14 cellular contexts compared by ENCODE assay signal in genomic region chr18:78642561-78643398, GRCh38.
DNase-seq lines count a peak whose midpoint lies in the region; ATAC-seq and TF ChIP-seq lines count a peak whose summit lies in the region.
"Had no signal": no experiment of that assay in that cellular context is flagged by ENCODE, and none has a peak within 500 bp of the region (broad histone marks: within the 10 kb centered on the region; RNA-seq: fewer than 3 reads in every experiment).

No MANE protein-coding gene starts in this region.

- H3K9me3 ChIP-seq in psoas muscle (no peaks in the 10 kb centered on the region), SK-N-SH (no peaks in the 10 kb centered on the region)
- H3K9me3 ChIP-seq: pancreas had no signal

- H3K9ac ChIP-seq in SK-N-SH: no peak overlapping the region

- no peaks in the 10 kb centered on the region for H3F3A ChIP-seq in SK-N-SH (replicated peaks; ENCODE audit: insufficient read depth)

- H2AFZ ChIP-seq in SK-N-SH (ENCODE audit: low read depth): no peak overlapping the region

- no peak overlapping the region for H3K4me2 ChIP-seq in SK-N-SH

- CTCF ChIA-PET in SK-N-SH (lab: Yijun Ruan, JAX): no interaction called here

- TF ChIP-seq CTCF in psoas muscle (IDR thresholded peaks at IDR 0.05) (no peak), SK-N-SH (IDR thresholded peaks at IDR 0.05) (no peak)

- H3K4me1 ChIP-seq in psoas muscle: no peaks in the 10 kb centered on the region
- no peaks in the 10 kb centered on the region for H3K4me1 ChIP-seq in SK-N-SH (ENCODE audit: control insufficient read depth in 1 of 2, insufficient read depth in 2 of 2, low read depth in 1 of 2, low read length in 1 of 2)
- H3K4me1 ChIP-seq: pancreas had no signal

- TF ChIP-seq RAD21 in SK-N-SH (IDR thresholded peaks at IDR 0.05; ENCODE audit: low read length): no peak

- H3K36me3 ChIP-seq in psoas muscle (ENCODE audit: insufficient read depth in 1 of 2, low read depth in 1 of 2) (no peaks in the 10 kb centered on the region), SK-N-SH (replicated peaks in 1 of 2; ENCODE audit: control insufficient read depth in 1 of 2, insufficient read depth in 2 of 2, low read length in 1 of 2) (no peaks in the 10 kb centered on the region)
- H3K36me3 ChIP-seq: pancreas had no signal

- TF ChIP-seq EP300 in SK-N-SH (IDR thresholded peaks at IDR 0.05; ENCODE audit: borderline replicate concordance in 1 of 2, low read depth in 1 of 2, low read length in 1 of 2): no peak

- H3K79me2 ChIP-seq in SK-N-SH (ENCODE audit: insufficient read depth): no peaks in the 10 kb centered on the region

- WGBS in psoas muscle, 3 donors: 33 to 35% (median 35%) methylated on average over 8 of the region's 8 CpGs
- WGBS in SK-N-SH (ENCODE audit: low lambda C conversion rate): 8% methylated on average over 8 of the region's 8 CpGs

- no peak for ATAC-seq in psoas muscle
- no peak for ATAC-seq in HG03196 (IDR thresholded peaks at IDR 0.05; ENCODE audit: unreplicated experiment)
- ATAC-seq: Panc1 had no signal

- no peaks in the 10 kb centered on the region for H4K20me1 ChIP-seq in SK-N-SH (ENCODE audit: insufficient read depth)

- H3K27me3 ChIP-seq in psoas muscle (ENCODE audit: insufficient read depth in 3 of 3, low read length in 2 of 3) (no peaks in the 10 kb centered on the region), SK-N-SH (ENCODE audit: insufficient read depth) (no peaks in the 10 kb centered on the region)
- H3K27me3 ChIP-seq: pancreas had no signal

- H3K27ac ChIP-seq in psoas muscle (no peak overlapping the region), SK-N-SH (ENCODE audit: low read depth in 2 of 2, low read length in 1 of 2) (no peak overlapping the region)
- H3K27ac ChIP-seq: pancreas had no signal

- intact Hi-C loops in psoas muscle (cut with DNase I): no loop called here

- POLR2A ChIA-PET in SK-N-SH (lab: Yijun Ruan, JAX): no interaction called here

- no peaks in the 10 kb centered on the region for H3K9me2 ChIP-seq in SK-N-SH

- peak; percentile 75 for DNase-seq in NCI-H510A treated with DMSO at 0.1 percent for 48 hours (lab: John Stamatoyannopoulos, UW)
- DNase-seq in NCI-H510A (lab: John Stamatoyannopoulos, UW): no peak
- peak; percentile 95 for DNase-seq in NCI-H1092 treated with DMSO at 0.1 percent for 48 hours (lab: John Stamatoyannopoulos, UW)
- peak; percentile 89 for DNase-seq in SKM-1 treated with dmso at 0.1 percent for 144 hours (lab: John Stamatoyannopoulos, UW; ENCODE audit: unreplicated experiment)
- peak; percentile 43 for DNase-seq in pons (ENCODE audit: low spot score)
- DNase-seq in psoas muscle: no peak
- DNase-seq in SK-N-SH: no peak
- DNase-seq: DMS79; NCI-H1048; pancreas; stimulated activated CD8-positive, alpha-beta memory T cell treated with anti-CD3 and anti-CD28 coated beads, Interleukin-4, amount 100 ng/mL, for 48 hours; T-helper 9 cell had no signal

- no peak overlapping the region for H3K4me3 ChIP-seq in psoas muscle
- no peak overlapping the region for H3K4me3 ChIP-seq in SK-N-SH (ENCODE audit: low read depth in 2 of 2, low read length in 1 of 2)
- H3K4me3 ChIP-seq: pancreas had no signal

TF ChIP-seq in SK-N-SH, 30 proteins besides CTCF, POLR2A, EP300 and RAD21:
- TF ChIP-seq MEF2A (IDR thresholded peaks at IDR 0.05; ENCODE audit: borderline replicate concordance, low read depth) (no peak), NFIC (IDR thresholded peaks at IDR 0.05; ENCODE audit: borderline replicate concordance) (no peak), EZH2phosphoT487 (IDR thresholded peaks at IDR 0.05; ENCODE audit: borderline replicate concordance, low read depth) (no peak)

Comparison
In these comparisons a context has a peak if more than half of its experiments do, and no peak if none do; other contexts are left out.
1. DNase-seq: peak in NCI-H510A treated with DMSO at 0.1 percent for 48 hours (single experiment), NCI-H1092 treated with DMSO at 0.1 percent for 48 hours (single experiment), SKM-1 treated with dmso at 0.1 percent for 144 hours (single experiment) and pons (single experiment); none in NCI-H510A (single experiment), psoas muscle (0 of 2) and SK-N-SH (single experiment).